ENCODE assay signal across 1 cellular context in the genomic region with DNA sequence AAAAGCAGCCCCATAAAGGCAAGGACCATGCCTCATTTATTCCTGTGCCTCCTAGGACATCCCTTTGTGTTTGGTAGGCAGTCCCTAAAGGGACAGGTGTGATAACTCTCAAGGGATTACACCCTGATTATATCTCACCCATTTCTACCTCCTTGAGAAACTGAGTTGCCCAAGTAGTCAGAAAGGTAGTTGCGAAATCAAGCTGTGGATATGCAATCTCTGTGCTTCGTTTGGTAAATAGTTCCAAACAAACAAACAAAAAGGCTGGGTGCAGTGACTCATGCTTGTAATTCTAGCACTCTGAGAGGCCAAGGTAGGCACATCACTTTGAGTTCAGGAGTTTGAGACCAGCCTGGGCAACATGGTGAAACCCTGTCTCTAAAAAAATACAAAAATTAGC.
TF ChIP-seq lines count a peak whose summit lies in the region.

No MANE protein-coding gene starts in this region.

TF ChIP-seq in K562, 482 proteins besides CTCF, POLR2A, EP300 and RAD21 (continued from another document):
- TF ChIP-seq, protein P1, sequence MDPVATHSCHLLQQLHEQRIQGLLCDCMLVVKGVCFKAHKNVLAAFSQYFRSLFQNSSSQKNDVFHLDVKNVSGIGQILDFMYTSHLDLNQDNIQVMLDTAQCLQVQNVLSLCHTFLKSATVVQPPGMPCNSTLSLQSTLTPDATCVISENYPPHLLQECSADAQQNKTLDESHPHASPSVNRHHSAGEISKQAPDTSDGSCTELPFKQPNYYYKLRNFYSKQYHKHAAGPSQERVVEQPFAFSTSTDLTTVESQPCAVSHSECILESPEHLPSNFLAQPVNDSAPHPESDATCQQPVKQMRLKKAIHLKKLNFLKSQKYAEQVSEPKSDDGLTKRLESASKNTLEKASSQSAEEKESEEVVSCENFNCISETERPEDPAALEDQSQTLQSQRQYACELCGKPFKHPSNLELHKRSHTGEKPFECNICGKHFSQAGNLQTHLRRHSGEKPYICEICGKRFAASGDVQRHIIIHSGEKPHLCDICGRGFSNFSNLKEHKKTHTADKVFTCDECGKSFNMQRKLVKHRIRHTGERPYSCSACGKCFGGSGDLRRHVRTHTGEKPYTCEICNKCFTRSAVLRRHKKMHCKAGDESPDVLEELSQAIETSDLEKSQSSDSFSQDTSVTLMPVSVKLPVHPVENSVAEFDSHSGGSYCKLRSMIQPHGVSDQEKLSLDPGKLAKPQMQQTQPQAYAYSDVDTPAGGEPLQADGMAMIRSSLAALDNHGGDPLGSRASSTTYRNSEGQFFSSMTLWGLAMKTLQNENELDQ (CRISPR knock-in tag; IDR thresholded peaks at IDR 0.05; ENCODE audit: borderline replicate concordance), result no peak
- TF ChIP-seq, protein P2, sequence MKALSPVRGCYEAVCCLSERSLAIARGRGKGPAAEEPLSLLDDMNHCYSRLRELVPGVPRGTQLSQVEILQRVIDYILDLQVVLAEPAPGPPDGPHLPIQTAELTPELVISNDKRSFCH (CRISPR knock-in tag; IDR thresholded peaks at IDR 0.05), result no peak
- TF ChIP-seq, protein P2 (tag; IDR thresholded peaks at IDR 0.05), result no peak
- TF ChIP-seq BCL6 (CRISPR knock-in tag; IDR thresholded peaks at IDR 0.05) (no peak), SETDB1 (IDR thresholded peaks at IDR 0.05; ENCODE audit: low read length) (no peak), ETV1 (tag; conservative IDR thresholded peaks at IDR 0.05; ENCODE audit: low read depth) (no peak), HDAC8 (tag; IDR thresholded peaks at IDR 0.05) (no peak), MEIS2 (IDR thresholded peaks at IDR 0.05; ENCODE audit: partially characterized antibody) (no peak)
- TF ChIP-seq, protein P3, sequence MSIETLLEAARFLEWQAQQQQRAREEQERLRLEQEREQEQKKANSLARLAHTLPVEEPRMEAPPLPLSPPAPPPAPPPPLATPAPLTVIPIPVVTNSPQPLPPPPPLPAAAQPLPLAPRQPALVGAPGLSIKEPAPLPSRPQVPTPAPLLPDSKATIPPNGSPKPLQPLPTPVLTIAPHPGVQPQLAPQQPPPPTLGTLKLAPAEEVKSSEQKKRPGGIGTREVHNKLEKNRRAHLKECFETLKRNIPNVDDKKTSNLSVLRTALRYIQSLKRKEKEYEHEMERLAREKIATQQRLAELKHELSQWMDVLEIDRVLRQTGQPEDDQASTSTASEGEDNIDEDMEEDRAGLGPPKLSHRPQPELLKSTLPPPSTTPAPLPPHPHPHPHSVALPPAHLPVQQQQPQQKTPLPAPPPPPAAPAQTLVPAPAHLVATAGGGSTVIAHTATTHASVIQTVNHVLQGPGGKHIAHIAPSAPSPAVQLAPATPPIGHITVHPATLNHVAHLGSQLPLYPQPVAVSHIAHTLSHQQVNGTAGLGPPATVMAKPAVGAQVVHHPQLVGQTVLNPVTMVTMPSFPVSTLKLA (conservative IDR thresholded peaks at IDR 0.05), result no peak
- TF ChIP-seq, protein P4, sequence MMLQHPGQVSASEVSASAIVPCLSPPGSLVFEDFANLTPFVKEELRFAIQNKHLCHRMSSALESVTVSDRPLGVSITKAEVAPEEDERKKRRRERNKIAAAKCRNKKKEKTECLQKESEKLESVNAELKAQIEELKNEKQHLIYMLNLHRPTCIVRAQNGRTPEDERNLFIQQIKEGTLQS (IDR thresholded peaks at IDR 0.05), result 0 out of 2 replicates have a peak, but pooled peaks have one; percentile 9
- TF ChIP-seq, protein P4 (CRISPR knock-in tag; conservative IDR thresholded peaks at IDR 0.05), result no peak
